ENCODE assay signal across 1 cellular context in the genomic region with DNA sequence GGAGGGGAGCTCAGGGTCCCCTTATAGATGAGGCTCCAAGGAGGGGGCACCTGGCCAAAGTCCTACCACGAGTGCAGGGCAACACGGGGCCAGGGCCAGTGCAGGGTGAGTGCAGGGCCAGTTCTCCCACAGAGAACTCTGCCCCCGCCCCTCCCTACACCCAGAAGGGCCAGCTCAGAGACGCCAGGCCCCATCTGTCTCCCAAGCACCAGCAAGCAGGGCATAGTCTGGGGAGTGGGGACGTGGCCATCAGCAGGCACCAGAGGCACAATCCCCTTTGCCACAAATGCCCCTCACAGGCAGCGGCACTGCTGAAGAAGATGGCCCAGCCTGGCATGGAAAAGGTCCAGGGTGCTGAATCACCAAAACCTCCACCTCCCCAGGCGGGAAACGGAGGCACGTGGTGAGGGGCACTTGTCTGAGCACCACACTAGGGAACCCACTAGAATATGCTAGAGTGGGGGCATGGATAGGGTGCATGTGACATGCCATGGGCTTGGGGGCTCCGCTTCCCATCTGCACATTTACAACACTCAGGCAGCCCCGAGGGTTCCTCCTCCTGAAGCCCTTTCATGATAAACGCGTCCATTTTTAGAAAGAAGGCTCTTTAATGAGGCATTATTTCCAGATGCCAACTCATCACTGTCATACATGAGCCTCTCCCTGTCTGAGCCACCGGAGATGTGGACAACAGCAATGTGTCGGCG.
TF ChIP-seq lines count a peak whose summit lies in the region.

No MANE protein-coding gene starts in this region.

TF ChIP-seq in WTC11, 78 proteins besides CTCF, POLR2A, EP300 and RAD21 (continued from another document):
- TF ChIP-seq, protein P1, sequence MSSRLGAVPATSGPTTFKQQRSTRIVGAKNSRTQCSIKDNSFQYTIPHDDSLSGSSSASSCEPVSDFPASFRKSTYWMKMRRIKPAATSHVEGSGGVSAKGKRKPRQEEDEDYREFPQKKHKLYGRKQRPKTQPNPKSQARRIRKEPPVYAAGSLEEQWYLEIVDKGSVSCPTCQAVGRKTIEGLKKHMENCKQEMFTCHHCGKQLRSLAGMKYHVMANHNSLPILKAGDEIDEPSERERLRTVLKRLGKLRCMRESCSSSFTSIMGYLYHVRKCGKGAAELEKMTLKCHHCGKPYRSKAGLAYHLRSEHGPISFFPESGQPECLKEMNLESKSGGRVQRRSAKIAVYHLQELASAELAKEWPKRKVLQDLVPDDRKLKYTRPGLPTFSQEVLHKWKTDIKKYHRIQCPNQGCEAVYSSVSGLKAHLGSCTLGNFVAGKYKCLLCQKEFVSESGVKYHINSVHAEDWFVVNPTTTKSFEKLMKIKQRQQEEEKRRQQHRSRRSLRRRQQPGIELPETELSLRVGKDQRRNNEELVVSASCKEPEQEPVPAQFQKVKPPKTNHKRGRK (CRISPR knock-in tag; IDR thresholded peaks at IDR 0.05; ENCODE audit: borderline replicate concordance): no peak
